In genomic region chr2:63572001-63572400, GRCh38 we compare ENCODE assay signal across 20 cellular contexts. TPM values are rescaled to one million over a fixed set of nuclear protein-coding genes. Genes with fewer than 3 reads are reported as not detected.
DNase-seq lines count a peak whose midpoint lies in the region; ATAC-seq, FAIRE-seq and TF ChIP-seq lines count a peak whose summit lies in the region.
"Had no signal": no experiment of that assay in that cellular context is flagged by ENCODE, and none has a peak within 500 bp of the region (broad histone marks: within the 10 kb centered on the region; RNA-seq: fewer than 3 reads in every experiment).

No MANE protein-coding gene starts in this region.

- H4K20me1 ChIP-seq in H9 (ENCODE audit: control insufficient read depth, insufficient read depth, insufficient read length) = no peaks in the 10 kb centered on the region
- H4K20me1 ChIP-seq in astrocyte (ENCODE audit: insufficient read depth, low read length) = no peaks in the 10 kb centered on the region

- H3K27me3 ChIP-seq in H9 (ENCODE audit: insufficient read depth, low read length) = no peaks in the 10 kb centered on the region
- H3K27me3 ChIP-seq in astrocyte (ENCODE audit: insufficient read depth, low read length) = no peaks in the 10 kb centered on the region
- no peaks in the 10 kb centered on the region for H3K27me3 ChIP-seq in iPS-20b (ENCODE audit: insufficient read depth, low read length)

- TF ChIP-seq CTCF in H9 (conservative IDR thresholded peaks at IDR 0.05) (no peak), astrocyte (IDR thresholded peaks at IDR 0.05; ENCODE audit: insufficient read depth, low read depth, low read length) (no peak)

- no peaks in the 10 kb centered on the region for H3K23me2 ChIP-seq in H9 (ENCODE audit: insufficient read length, low read depth, low read length, poor library complexity, severe bottlenecking)

- no peak overlapping the region for H3T11ph ChIP-seq in H9 (ENCODE audit: low read length)

- no peak overlapping the region for H2BK15ac ChIP-seq in H9 (ENCODE audit: low read depth, low read length)

- H3K9me3 Mint-ChIP-seq in H9 (peaks cover 19 to 23% of the 10 kb centered on the region in 2 experiments), astrocyte (ENCODE audit: unreplicated experiment) (peaks cover 7% of the 10 kb centered on the region)

- no peak overlapping the region for H3K4me3 Mint-ChIP-seq in H9
- no peak overlapping the region for H3K4me3 Mint-ChIP-seq in astrocyte (ENCODE audit: unreplicated experiment)
- H3K4me3 Mint-ChIP-seq: B cell; CD4-positive, CD25-positive, alpha-beta regulatory T cell; CD8-positive, alpha-beta memory T cell had no signal

- DNase-seq in H9 (no peak), astrocyte (ENCODE audit: low read depth) (no peak), SW 1271 (lab: John Stamatoyannopoulos, UW) (no peak), NCI-H187 (lab: John Stamatoyannopoulos, UW) (no peak)
- DNase-seq: C1 segment of cervical spinal cord; CD4-positive, CD25-positive, alpha-beta regulatory T cell; CD8-positive, alpha-beta memory T cell; COR-L47; DMS 273 treated with DMSO at 0.1 percent for 48 hours; DMS53; DND-41; EL; GOT3; H7 had no signal

- H3K79me2 ChIP-seq in H9 (ENCODE audit: insufficient read depth, low read length) (no peaks in the 10 kb centered on the region; the same call in 1 of the 2 replicates), astrocyte (ENCODE audit: insufficient read depth, low read length) (peaks cover 10% of the 10 kb centered on the region)

- peak overlapping the region; percentile 93 to 97 (median 95) for H3K27ac Mint-ChIP-seq in H9
- peak overlapping the region; percentile 29 for H3K27ac Mint-ChIP-seq in astrocyte (ENCODE audit: unreplicated experiment)
- H3K27ac Mint-ChIP-seq: B cell; CD4-positive, CD25-positive, alpha-beta regulatory T cell; CD8-positive, alpha-beta memory T cell had no signal

- H4K5ac ChIP-seq in H9 (ENCODE audit: insufficient read length, low read depth, low read length) = no peak overlapping the region

- H2BK120ac ChIP-seq in H9 (ENCODE audit: low read depth, low read length, poor library complexity, severe bottlenecking) = no peak overlapping the region

- H3K4me1 ChIP-seq in H9 (ENCODE audit: insufficient read depth, low read length) (peaks cover 3% of the 10 kb centered on the region), astrocyte (ENCODE audit: insufficient read depth, low read length) (no peaks in the 10 kb centered on the region), iPS-20b (ENCODE audit: insufficient read depth, low read length) (peaks cover 35% of the 10 kb centered on the region; the same call in 1 of the 2 replicates)

- H3K18ac ChIP-seq in H9 (ENCODE audit: insufficient read length, low read depth, low read length) = no peak overlapping the region

- no peak overlapping the region for H2BK12ac ChIP-seq in H9 (ENCODE audit: insufficient read length, low read depth, low read length)

- no peak overlapping the region for H2BK20ac ChIP-seq in H9 (ENCODE audit: low read depth, low read length, poor library complexity, severe bottlenecking)

- H3K27ac ChIP-seq in H9 (ENCODE audit: insufficient read length, low read depth, low read length) (no peak overlapping the region), astrocyte (ENCODE audit: low read depth, low read length) (no peak overlapping the region), iPS-20b (ENCODE audit: low read length) (peak overlapping the region; percentile 79)

- no CpG with 5 or more reads among the region's 2 CpGs for WGBS in H9 (ENCODE audit: extremely low coverage, insufficient read length, low lambda C conversion rate)

- H2AFZ ChIP-seq in H9 (ENCODE audit: low read length) (no peak overlapping the region), astrocyte (ENCODE audit: low read depth, low read length) (no peak overlapping the region)

- H4K91ac ChIP-seq in H9 (ENCODE audit: insufficient read length, low read depth, low read length) = no peak overlapping the region

- H3K4me1 Mint-ChIP-seq in H9 (peaks cover 55 to 71% of the 10 kb centered on the region in 2 experiments), astrocyte (ENCODE audit: low read depth, unreplicated experiment) (no peaks in the 10 kb centered on the region)
- H3K4me1 Mint-ChIP-seq: B cell; CD8-positive, alpha-beta memory T cell had no signal

- no peaks in the 10 kb centered on the region for H3K79me1 ChIP-seq in H9 (ENCODE audit: insufficient read depth, low read depth, low read length, poor library complexity, severe bottlenecking)

- no peak overlapping the region for H2BK5ac ChIP-seq in H9 (ENCODE audit: insufficient read length, low read length)

- H3K4me2 ChIP-seq in H9 (ENCODE audit: insufficient read depth, insufficient read length, low read length) (no peak overlapping the region), astrocyte (ENCODE audit: low read length) (no peak overlapping the region)

- no peak overlapping the region for H3K56ac ChIP-seq in H9 (ENCODE audit: insufficient read length, low read depth, low read length)

- H3K23ac ChIP-seq in H9 (ENCODE audit: insufficient read length, low read depth, low read length) = no peak overlapping the region

- H3K9ac ChIP-seq in H9 (ENCODE audit: extremely low read depth, insufficient read length, low read length) (no peak overlapping the region), astrocyte (ENCODE audit: low read length) (no peak overlapping the region), iPS-20b (ENCODE audit: low read depth, low read length) (peak overlapping the region; percentile 62; the same call in 1 of the 2 replicates)

- H3K36me3 Mint-ChIP-seq in H9 (ENCODE audit: insufficient read depth in 1 of 3, low read depth in 3 of 3) (peaks cover 25 to 45% (median 28%) of the 10 kb centered on the region in 3 experiments), astrocyte (ENCODE audit: low read depth, unreplicated experiment) (peaks cover 2% of the 10 kb centered on the region)

- H3K4me3 ChIP-seq in astrocyte (ENCODE audit: insufficient read depth, low read depth, low read length) (no peak overlapping the region), iPS-20b (ENCODE audit: low read length) (no peak overlapping the region)

- no peak for ATAC-seq in HG03521 (IDR thresholded peaks at IDR 0.05; ENCODE audit: unreplicated experiment)

- FAIRE-seq in astrocyte (lab: Jason Lieb, UNC) = no peak
- FAIRE-seq: G401.6, GM12891, GM19239 had no signal

- H3K4ac ChIP-seq in H9 (ENCODE audit: low read depth, low read length) = no peak overlapping the region

- H3K36me3 ChIP-seq in astrocyte (ENCODE audit: insufficient read depth, low read length) = no peaks in the 10 kb centered on the region
- no peaks in the 10 kb centered on the region for H3K36me3 ChIP-seq in iPS-20b (ENCODE audit: insufficient read depth, low read depth, low read length)

- no peak overlapping the region for H4K8ac ChIP-seq in H9 (replicated peaks; ENCODE audit: insufficient read length, low read depth, low read length)

- H3K27me3 Mint-ChIP-seq in H9 (ENCODE audit: low read depth) (no peaks in the 10 kb centered on the region), astrocyte (ENCODE audit: low read depth, unreplicated experiment) (no peaks in the 10 kb centered on the region)
- H3K27me3 Mint-ChIP-seq: B cell; CD4-positive, CD25-positive, alpha-beta regulatory T cell; CD8-positive, alpha-beta memory T cell had no signal

- H3K9me3 ChIP-seq in H9 (ENCODE audit: control insufficient read depth, low read depth, low read length) = no peaks in the 10 kb centered on the region
- no peaks in the 10 kb centered on the region for H3K9me3 ChIP-seq in astrocyte (ENCODE audit: insufficient read depth, low read depth, low read length)
- peaks cover 15% of the 10 kb centered on the region; the same call in 1 of the 2 replicates for H3K9me3 ChIP-seq in iPS-20b (ENCODE audit: insufficient read depth, low read depth, low read length)

- H3K14ac ChIP-seq in H9 (ENCODE audit: insufficient read depth, low read length) = no peak overlapping the region

- H2AK5ac ChIP-seq in H9 (ENCODE audit: insufficient read length, low read length) = no peak overlapping the region

RNA-seq across cellular contexts. Expression of gene WDPCP, which starts 16.3 kb away (rescaled TPM):
- 17.4 and 22.4 TPM in 2 replicates for total RNA-seq in H9 (2021)
- total RNA-seq in astrocyte = 13.6 and 15.1 TPM in 2 replicates

RNA-seq across cellular contexts. Expression of gene MDH1, which starts 16.8 kb away (rescaled TPM):
- total RNA-seq in H9 (2021) (317 and 324 TPM in 2 replicates), astrocyte (175 and 177 TPM in 2 replicates)
